ENCODE assay signal across 1 cellular context in genomic region chr2:9142551-9143263, GRCh38.
A peak's percentile ranks its signal among the peaks of the same experiment; 100 is the strongest.
TF ChIP-seq lines count a peak whose summit lies in the region.

No MANE protein-coding gene starts in this region.

TF ChIP-seq in HepG2, 621 proteins besides CTCF, POLR2A, EP300 and RAD21 (continued from another document and continues in another):
- no peak for TF ChIP-seq BCLAF1 (IDR thresholded peaks at IDR 0.05)
- no peak for TF ChIP-seq ZNF484 (CRISPR knock-in tag; IDR thresholded peaks at IDR 0.05; ENCODE audit: borderline replicate concordance, low read depth)
- no peak for TF ChIP-seq HDAC2 (CRISPR knock-in tag; IDR thresholded peaks at IDR 0.05)
- TF ChIP-seq ZNF576 (CRISPR knock-in tag; IDR thresholded peaks at IDR 0.05): no peak
- TF ChIP-seq TMF1 (CRISPR knock-in tag; IDR thresholded peaks at IDR 0.05; ENCODE audit: low read depth): no peak
- TF ChIP-seq KLF6 (CRISPR knock-in tag; IDR thresholded peaks at IDR 0.05): peak; percentile 85
- TF ChIP-seq ZNF143 (CRISPR knock-in tag; IDR thresholded peaks at IDR 0.05): no peak
- TF ChIP-seq ZNF790 (CRISPR knock-in tag; IDR thresholded peaks at IDR 0.05; ENCODE audit: borderline replicate concordance): no peak
- TF ChIP-seq HOXA5 (CRISPR knock-in tag; IDR thresholded peaks at IDR 0.05): peak; percentile 80
- TF ChIP-seq KDM5A (IDR thresholded peaks at IDR 0.05; ENCODE audit: borderline replicate concordance, low read length): peak; percentile 52; the same call in 1 of the 2 replicates
- TF ChIP-seq ZNF724P (CRISPR knock-in tag; IDR thresholded peaks at IDR 0.05; ENCODE audit: borderline replicate concordance): no peak
- TF ChIP-seq AHDC1 (CRISPR knock-in tag; IDR thresholded peaks at IDR 0.05; ENCODE audit: borderline replicate concordance): no peak
- no peak for TF ChIP-seq HNF4G (IDR thresholded peaks at IDR 0.05; ENCODE audit: borderline replicate concordance, low read depth, low read length)
- TF ChIP-seq HNF4G (CRISPR knock-in tag; IDR thresholded peaks at IDR 0.05; ENCODE audit: borderline replicate concordance, low read depth): peak; percentile 34; the same call in 1 of the 2 replicates
- no peak; the same call in 1 of the 2 replicates for TF ChIP-seq RFX5 (IDR thresholded peaks at IDR 0.05; ENCODE audit: low read depth, low read length)
- TF ChIP-seq KMT2A (CRISPR knock-in tag; IDR thresholded peaks at IDR 0.05): peak; percentile 48; the same call in 1 of the 2 replicates
- no peak for TF ChIP-seq CBX2 (IDR thresholded peaks at IDR 0.05; ENCODE audit: low read depth, low read length)
- TF ChIP-seq CBX2 (CRISPR knock-in tag; IDR thresholded peaks at IDR 0.05; ENCODE audit: low read depth): no peak
- no peak for TF ChIP-seq ZNF713 (CRISPR knock-in tag; IDR thresholded peaks at IDR 0.05)
- no peak for TF ChIP-seq SIX4 (CRISPR knock-in tag; IDR thresholded peaks at IDR 0.05)
- TF ChIP-seq KAT2B (IDR thresholded peaks at IDR 0.05; ENCODE audit: borderline replicate concordance, low read depth, low read length): no peak
- TF ChIP-seq REXO4 (CRISPR knock-in tag; IDR thresholded peaks at IDR 0.05; ENCODE audit: borderline replicate concordance): no peak
- no peak for TF ChIP-seq FOXK2 (IDR thresholded peaks at IDR 0.05)
- TF ChIP-seq ATF5 (CRISPR knock-in tag; IDR thresholded peaks at IDR 0.05; ENCODE audit: low read depth): no peak
- no peak; the same call in 1 of the 2 replicates for TF ChIP-seq BORCS8-MEF2B (CRISPR knock-in tag; IDR thresholded peaks at IDR 0.05)
- no peak for TF ChIP-seq RFXANK (CRISPR knock-in tag; IDR thresholded peaks at IDR 0.05)
- no peak for TF ChIP-seq EZH2 (conservative IDR thresholded peaks at IDR 0.05; ENCODE audit: low read depth, low read length)
- TF ChIP-seq RCOR2 (CRISPR knock-in tag; IDR thresholded peaks at IDR 0.05): peak; percentile 41; the same call in 1 of the 2 replicates
- no peak for TF ChIP-seq HOXD1 (CRISPR knock-in tag; IDR thresholded peaks at IDR 0.05)
- TF ChIP-seq ZNF382 (CRISPR knock-in tag; IDR thresholded peaks at IDR 0.05; ENCODE audit: borderline replicate concordance): no peak
- peak; percentile 56; the same call in 1 of the 2 replicates for TF ChIP-seq MIXL1 (CRISPR knock-in tag; IDR thresholded peaks at IDR 0.05)
- peak; percentile 45; the same call in 1 of the 2 replicates for TF ChIP-seq ZFP90 (CRISPR knock-in tag; IDR thresholded peaks at IDR 0.05; ENCODE audit: borderline replicate concordance)
- peak; percentile 95 for TF ChIP-seq REPIN1 (CRISPR knock-in tag; IDR thresholded peaks at IDR 0.05; ENCODE audit: borderline replicate concordance, low read depth)
- TF ChIP-seq NKX3-1 (CRISPR knock-in tag; IDR thresholded peaks at IDR 0.05): no peak; the same call in 1 of the 2 replicates
- TF ChIP-seq ZNF331 (CRISPR knock-in tag; IDR thresholded peaks at IDR 0.05): peak; percentile 74; the same call in 1 of the 2 replicates
- TF ChIP-seq GMEB1 (CRISPR knock-in tag; IDR thresholded peaks at IDR 0.05; ENCODE audit: borderline replicate concordance): 0 out of 2 replicates have a peak, but pooled peaks have one; percentile 41
- no peak for TF ChIP-seq SOX6 (IDR thresholded peaks at IDR 0.05)
- peak; percentile 81 for TF ChIP-seq SOX6 (CRISPR knock-in tag; IDR thresholded peaks at IDR 0.05)
- 0 out of 2 replicates have a peak, but pooled peaks have one; percentile 56 for TF ChIP-seq ZNF567 (CRISPR knock-in tag; IDR thresholded peaks at IDR 0.05; ENCODE audit: borderline replicate concordance)
- TF ChIP-seq TBX2 (CRISPR knock-in tag; IDR thresholded peaks at IDR 0.05; ENCODE audit: borderline replicate concordance): no peak
- peak; percentile 77 for TF ChIP-seq KMT2B (CRISPR knock-in tag; IDR thresholded peaks at IDR 0.05)
- TF ChIP-seq TRIM24 (CRISPR knock-in tag; IDR thresholded peaks at IDR 0.05): no peak
- no peak for TF ChIP-seq PRMT3 (CRISPR knock-in tag; IDR thresholded peaks at IDR 0.05; ENCODE audit: borderline replicate concordance, low read depth)
- TF ChIP-seq GZF1 (CRISPR knock-in tag; IDR thresholded peaks at IDR 0.05): 0 out of 2 replicates have a peak, but pooled peaks have one; percentile 69
- TF ChIP-seq ZNF431 (CRISPR knock-in tag; IDR thresholded peaks at IDR 0.05; ENCODE audit: borderline replicate concordance, low read depth): peak; percentile 31; the same call in 1 of the 2 replicates
- TF ChIP-seq HDAC6 (IDR thresholded peaks at IDR 0.05; ENCODE audit: low read depth, low read length): no peak
- peak; percentile 59; the same call in 1 of the 2 replicates for TF ChIP-seq SMC3 (IDR thresholded peaks at IDR 0.05; ENCODE audit: low read length)
- TF ChIP-seq GATAD1 (CRISPR knock-in tag; IDR thresholded peaks at IDR 0.05): peak; percentile 74
- no peak for TF ChIP-seq ZBTB21 (CRISPR knock-in tag; IDR thresholded peaks at IDR 0.05)
- TF ChIP-seq KLF12 (CRISPR knock-in tag; IDR thresholded peaks at IDR 0.05; ENCODE audit: borderline replicate concordance): no peak
- peak; percentile 71 for TF ChIP-seq TEAD3 (CRISPR knock-in tag; optimal IDR thresholded peaks at IDR 0.05; ENCODE audit: borderline replicate concordance)
- no peak for TF ChIP-seq ZBTB3 (CRISPR knock-in tag; IDR thresholded peaks at IDR 0.05; ENCODE audit: borderline replicate concordance, low read depth)
- TF ChIP-seq BCL6 (CRISPR knock-in tag; IDR thresholded peaks at IDR 0.05): peak; percentile 67; the same call in 1 of the 2 replicates
- no peak for TF ChIP-seq ZNF343 (CRISPR knock-in tag; IDR thresholded peaks at IDR 0.05)
- TF ChIP-seq KLF16 (CRISPR knock-in tag; IDR thresholded peaks at IDR 0.05): peak in 1 of 2 experiments; percentile 96; a peak in 2 of 4 replicates
- no peak for TF ChIP-seq ZBTB7A (CRISPR knock-in tag; IDR thresholded peaks at IDR 0.05)
- TF ChIP-seq KDM1A (CRISPR knock-in tag; IDR thresholded peaks at IDR 0.05): no peak
- no peak for TF ChIP-seq MED13 (CRISPR knock-in tag; IDR thresholded peaks at IDR 0.05)
- no peak for TF ChIP-seq ZHX2 (IDR thresholded peaks at IDR 0.05; ENCODE audit: low read depth)
- no peak for TF ChIP-seq ZHX2 (CRISPR knock-in tag; IDR thresholded peaks at IDR 0.05; ENCODE audit: borderline replicate concordance)
